Comparison of ENCODE assay signal across 23 cellular contexts in the genomic region with DNA sequence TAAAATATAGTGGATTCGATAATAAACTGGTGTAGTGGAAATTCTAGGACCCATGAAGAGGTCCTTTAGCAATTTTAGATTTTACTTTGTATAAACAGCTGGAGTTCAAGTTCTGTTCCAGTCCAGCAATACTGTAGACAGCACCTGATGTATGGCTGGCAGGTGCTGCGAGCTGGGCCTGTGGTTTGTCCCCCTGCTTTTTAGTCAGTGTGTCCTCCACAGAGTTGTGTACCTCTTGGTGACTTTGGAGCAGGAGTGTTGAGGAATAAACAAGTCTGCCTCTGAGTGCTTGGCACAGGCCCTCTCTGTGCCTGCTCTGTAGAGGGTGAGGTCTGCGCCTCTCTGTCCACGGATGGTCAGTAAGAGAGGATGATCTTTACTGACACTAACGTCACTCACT. TPM values are rescaled to one million over a fixed set of nuclear protein-coding genes. Genes with fewer than 3 reads are reported as not detected.
DNase-seq lines count a peak whose midpoint lies in the region; ATAC-seq, FAIRE-seq and TF ChIP-seq lines count a peak whose summit lies in the region.
"Had no signal": no experiment of that assay in that cellular context is flagged by ENCODE, and none has a peak within 500 bp of the region (broad histone marks: within the 10 kb centered on the region; RNA-seq: fewer than 3 reads in every experiment).

No MANE protein-coding gene starts in this region.

- POLR2A ChIA-PET in CD4-positive, alpha-beta T cell (lab: Charles Lee): interaction anchor here (1.4 to 2.0 kb wide), 2 partner anchors 12 to 14 kb away, joined by 5 read pairs; partner anchors contain the start of gene STX16
- POLR2A ChIA-PET in activated CD4-positive, alpha-beta memory T cell treated with anti-CD3 and anti-CD28 coated beads for 36 hours (lab: Charles Lee): no interaction called here

- peaks cover 46% of the 10 kb centered on the region for H3K36me3 ChIP-seq in iPS-20b (ENCODE audit: insufficient read depth, low read depth, low read length)

- no peaks in the 10 kb centered on the region for H3K27me3 ChIP-seq in CD4-positive, alpha-beta T cell (ENCODE audit: control insufficient read depth, insufficient read depth, low read length)
- H3K27me3 ChIP-seq in iPS-20b (ENCODE audit: insufficient read depth, low read length): no peaks in the 10 kb centered on the region
- H3K27me3 ChIP-seq: tibial nerve had no signal

- intact Hi-C loops in CD4-positive, alpha-beta T cell (cut with DNase I, micrococcal nuclease): no loop called here
- intact Hi-C loops in activated CD4-positive, alpha-beta memory T cell treated with anti-CD3 and anti-CD28 coated beads for 36 hours (cut with micrococcal nuclease): no loop called here

- H3K27ac ChIP-seq in CD4-positive, alpha-beta T cell (ENCODE audit: low read depth, low read length): no peak overlapping the region
- H3K27ac ChIP-seq in iPS-20b (ENCODE audit: low read length): peak overlapping the region; percentile 18
- H3K27ac ChIP-seq: GM23248, skin epidermis, tibial nerve, VCaP had no signal

- CTCF ChIA-PET in CD4-positive, alpha-beta T cell (lab: Charles Lee): interaction anchor here (0.8 to 1.6 kb wide), 3 partner anchors 9 to 15 kb away, joined by 3 to 6 read pairs (median 6); partner anchors contain the start of gene STX16
- CTCF ChIA-PET in activated CD4-positive, alpha-beta memory T cell treated with anti-CD3 and anti-CD28 coated beads for 36 hours (lab: Charles Lee): interaction anchor here (1.4 to 1.5 kb wide), 2 partner anchors 14 to 17 kb away, joined by 3 to 5 read pairs; partner anchors contain the start of gene STX16

- no peak overlapping the region for H3K4me3 ChIP-seq in iPS-20b (ENCODE audit: low read length)
- H3K4me3 ChIP-seq: GM12878, GM23248, skin epidermis, tibial nerve had no signal

- no peak for ATAC-seq in CD4-positive, alpha-beta T cell (ENCODE audit: poor library complexity)
- ATAC-seq in GM21515 (IDR thresholded peaks at IDR 0.05; ENCODE audit: unreplicated experiment) (no peak), GM21717 (IDR thresholded peaks at IDR 0.05; ENCODE audit: unreplicated experiment) (no peak)
- ATAC-seq: GM12878, left ventricle myocardium superior had no signal

- H3K9ac ChIP-seq in iPS-20b (ENCODE audit: low read depth, low read length): no peak overlapping the region
- H3K9ac ChIP-seq: GM23248 had no signal

- H3K36me3 Mint-ChIP-seq in CD4-positive, alpha-beta T cell (ENCODE audit: low read depth): peaks cover 79% of the 10 kb centered on the region
- H3K36me3 Mint-ChIP-seq in activated CD4-positive, alpha-beta memory T cell treated with anti-CD3 and anti-CD28 coated beads for 36 hours: peaks cover 26% of the 10 kb centered on the region

- H3K9me3 ChIP-seq in CD4-positive, alpha-beta T cell (ENCODE audit: control insufficient read depth, low read length): no peaks in the 10 kb centered on the region
- H3K9me3 ChIP-seq in iPS-20b (ENCODE audit: insufficient read depth, low read depth, low read length): no peaks in the 10 kb centered on the region
- H3K9me3 ChIP-seq: tibial nerve had no signal

- no peak for TF ChIP-seq CTCF in CD4-positive, alpha-beta T cell (IDR thresholded peaks at IDR 0.05)

- no peak overlapping the region for H3K4me3 Mint-ChIP-seq in CD4-positive, alpha-beta T cell
- H3K4me3 Mint-ChIP-seq in activated CD4-positive, alpha-beta memory T cell treated with anti-CD3 and anti-CD28 coated beads for 36 hours: no peak overlapping the region
- H3K4me3 Mint-ChIP-seq: CD14-positive monocyte; dendritic cell treated with granulocyte-macrophage colony-stimulating factor and Interleukin-4, amounts not matched to agents 40 ng/mL and 50 ng/mL, for 4 days; stimulated activated naive CD8-positive, alpha-beta T cell treated with anti-CD3 and anti-CD28 coated beads, Interleukin-15, Interleukin-2, amounts not matched to agents 100 ng/mL and 50 ng/mL, for 24 hours had no signal

- peak overlapping the region; percentile 90 for H3K27ac Mint-ChIP-seq in CD4-positive, alpha-beta T cell
- H3K27ac Mint-ChIP-seq in activated CD4-positive, alpha-beta memory T cell treated with anti-CD3 and anti-CD28 coated beads for 36 hours: peak overlapping the region; percentile 5
- H3K27ac Mint-ChIP-seq: dendritic cell treated with granulocyte-macrophage colony-stimulating factor and Interleukin-4, amounts not matched to agents 40 ng/mL and 50 ng/mL, for 4 days; progenitor cell of endocrine pancreas had no signal

- no peaks in the 10 kb centered on the region for H3K9me3 Mint-ChIP-seq in CD4-positive, alpha-beta T cell
- H3K9me3 Mint-ChIP-seq in activated CD4-positive, alpha-beta memory T cell treated with anti-CD3 and anti-CD28 coated beads for 36 hours: no peaks in the 10 kb centered on the region
- H3K9me3 Mint-ChIP-seq: CD14-positive monocyte; dendritic cell treated with granulocyte-macrophage colony-stimulating factor and Interleukin-4, amounts not matched to agents 40 ng/mL and 50 ng/mL, for 4 days; stimulated activated naive CD8-positive, alpha-beta T cell treated with anti-CD3 and anti-CD28 coated beads, Interleukin-15, Interleukin-2, amounts not matched to agents 100 ng/mL and 50 ng/mL, for 24 hours had no signal

- no peaks in the 10 kb centered on the region for H3K27me3 Mint-ChIP-seq in CD4-positive, alpha-beta T cell
- H3K27me3 Mint-ChIP-seq in activated CD4-positive, alpha-beta memory T cell treated with anti-CD3 and anti-CD28 coated beads for 36 hours: no peaks in the 10 kb centered on the region
- H3K27me3 Mint-ChIP-seq: dendritic cell treated with granulocyte-macrophage colony-stimulating factor and Interleukin-4, amounts not matched to agents 40 ng/mL and 50 ng/mL, for 4 days; progenitor cell of endocrine pancreas; stimulated activated naive CD8-positive, alpha-beta T cell treated with anti-CD3 and anti-CD28 coated beads, Interleukin-15, Interleukin-2, amounts not matched to agents 100 ng/mL and 50 ng/mL, for 24 hours had no signal

- peak; percentile 28 for FAIRE-seq in GM19239 (lab: Jason Lieb, UNC)
- no peak for FAIRE-seq in RCC 7860 (lab: Jason Lieb, UNC)
- FAIRE-seq: GM12878 had no signal

- peaks cover 62% of the 10 kb centered on the region for H3K4me1 Mint-ChIP-seq in CD4-positive, alpha-beta T cell (ENCODE audit: low read depth)
- H3K4me1 Mint-ChIP-seq in activated CD4-positive, alpha-beta memory T cell treated with anti-CD3 and anti-CD28 coated beads for 36 hours (ENCODE audit: low read depth): peaks cover 51% of the 10 kb centered on the region

- no peak for DNase-seq in CD4-positive, alpha-beta T cell
- no peak for DNase-seq in GM19239 (ENCODE audit: insufficient read length, low spot score)
- DNase-seq in activated CD4-positive, alpha-beta memory T cell treated with anti-CD3 and anti-CD28 coated beads for 36 hours: no peak
- no peak for DNase-seq in foreskin melanocyte
- DNase-seq in RCC 7860 (ENCODE audit: low spot score): no peak
- DNase-seq: activated gamma-delta T cell; GM23248; left ventricle myocardium superior; midbrain; NCI-H1092; NCI-H2081 treated with DMSO at 0.1 percent for 48 hours; stimulated activated CD4-positive, alpha-beta T cell treated with anti-CD3 and anti-CD28 coated beads, Interleukin-2, amount 100 ng/mL, for 48 hours had no signal

- H3K4me1 ChIP-seq in iPS-20b (ENCODE audit: insufficient read depth, low read length): peaks cover 23% of the 10 kb centered on the region

RNA-seq across cellular contexts. Expression of gene STX16, which starts 13.8 kb away (rescaled TPM):
- total RNA-seq in CD4-positive, alpha-beta T cell: 100 to 1,000 TPM; 179 to 181 TPM
- 100 to 1,000 TPM in 1 of 2 experiments, 10 to 100 TPM in 1; 88.7 to 104 TPM for total RNA-seq in activated CD4-positive, alpha-beta memory T cell treated with anti-CD3 and anti-CD28 coated beads for 36 hours

RNA-seq across cellular contexts. Expression of gene NPEPL1, which starts 27.7 kb away (rescaled TPM):
- total RNA-seq in CD4-positive, alpha-beta T cell: 10 to 100 TPM; 58.3 to 61.1 TPM
- total RNA-seq in activated CD4-positive, alpha-beta memory T cell treated with anti-CD3 and anti-CD28 coated beads for 36 hours: 10 to 100 TPM; 17.8 to 18.8 TPM
